In the genomic region with DNA sequence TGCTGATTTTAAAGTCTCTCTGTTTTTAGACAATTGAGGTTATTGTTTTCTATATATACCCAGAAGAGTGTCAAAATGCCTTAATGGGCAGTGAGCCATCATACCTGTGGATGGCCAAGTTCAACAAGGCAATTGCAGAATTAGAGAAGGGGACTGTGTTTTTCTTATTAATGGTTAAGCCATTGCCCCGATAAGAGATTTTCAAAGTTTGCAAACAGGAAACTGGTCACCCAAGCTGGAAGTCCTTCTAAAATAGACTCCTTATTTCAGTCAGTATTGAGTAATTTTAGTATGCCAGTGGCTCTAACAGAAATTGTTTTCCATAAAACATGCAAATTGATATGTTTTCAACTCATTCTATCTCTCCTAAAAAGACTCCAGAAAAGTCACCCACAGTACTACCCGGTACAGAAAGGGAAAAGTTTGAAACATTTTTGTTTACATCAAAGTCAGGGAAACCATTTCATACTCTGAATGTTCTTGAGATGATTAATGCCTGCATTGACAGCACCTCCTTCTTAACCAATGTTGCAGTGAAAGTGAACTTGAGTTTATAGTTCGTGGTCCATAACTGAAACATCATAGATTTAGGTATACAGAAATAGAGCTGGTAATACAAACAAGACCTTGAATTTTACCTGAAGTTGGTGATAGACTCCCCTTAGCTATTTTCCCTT, we compare ENCODE assay signal across 14 cellular contexts.
DNase-seq lines count a peak whose midpoint lies in the region; ATAC-seq and TF ChIP-seq lines count a peak whose summit lies in the region.
"Had no signal": no experiment of that assay in that cellular context is flagged by ENCODE, and none has a peak within 500 bp of the region (broad histone marks: within the 10 kb centered on the region; RNA-seq: fewer than 3 reads in every experiment).

No MANE protein-coding gene starts in this region.

- no peak overlapping the region for H3K4me3 ChIP-seq in neuronal stem cell (ENCODE audit: low read length in 2 of 2)
- H3K4me3 ChIP-seq: testis had no signal

- peaks cover 7 to 35% of the 10 kb centered on the region in 2 donors for H3K4me1 ChIP-seq in neuronal stem cell (ENCODE audit: control insufficient read depth in 2 of 2, insufficient read depth in 1 of 2, low read depth in 1 of 2, low read length in 2 of 2)

- H2AFZ ChIP-seq in neuronal stem cell (ENCODE audit: low read length) = no peak overlapping the region

- H3K36me3 ChIP-seq in neuronal stem cell (replicated peaks in 1 of 2; ENCODE audit: control insufficient read depth in 2 of 2, insufficient read depth in 2 of 2, low read length in 2 of 2) = no peaks in the 10 kb centered on the region

- no peak overlapping the region for H2BK5ac ChIP-seq in neuronal stem cell (ENCODE audit: low read length)

- no peaks in the 10 kb centered on the region for H3K9me3 Mint-ChIP-seq in glutamatergic neuron (ENCODE audit: unreplicated experiment)
- H3K9me3 Mint-ChIP-seq: activated CD4-positive, alpha-beta T cell treated with anti-CD3 and anti-CD28 coated beads, Interleukin-2, amount 10 ng/mL, durations not matched to agents 7 days and 5 days had no signal

- no peak overlapping the region for H3K18ac ChIP-seq in neuronal stem cell (ENCODE audit: low read length)

- H2BK120ac ChIP-seq in neuronal stem cell (ENCODE audit: low read depth, low read length) = no peak overlapping the region

- no peaks in the 10 kb centered on the region for H3K9me3 ChIP-seq in neuronal stem cell (replicated peaks in 1 of 2; ENCODE audit: control insufficient read depth in 2 of 2, insufficient read depth in 1 of 2, low read depth in 1 of 2, low read length in 2 of 2)
- H3K9me3 ChIP-seq: testis had no signal

- no peak overlapping the region for H3K27ac ChIP-seq in neuronal stem cell (replicated peaks; ENCODE audit: low read length)

- H2AK5ac ChIP-seq in neuronal stem cell (ENCODE audit: low read depth, low read length) = no peak overlapping the region

- no peak for TF ChIP-seq CTCF in glutamatergic neuron (IDR thresholded peaks at IDR 0.05; ENCODE audit: partially characterized antibody, unreplicated experiment)

- no peak overlapping the region for H2BK12ac ChIP-seq in neuronal stem cell (ENCODE audit: low read length)

- H3K23ac ChIP-seq in neuronal stem cell (ENCODE audit: low read depth, low read length, poor library complexity) = no peak overlapping the region

- H3K4me3 Mint-ChIP-seq in glutamatergic neuron (ENCODE audit: unreplicated experiment) = no peak overlapping the region
- H3K4me3 Mint-ChIP-seq: activated CD4-positive, alpha-beta T cell treated with anti-CD3 and anti-CD28 coated beads, Interleukin-2, amount 10 ng/mL, durations not matched to agents 7 days and 5 days; activated naive CD8-positive, alpha-beta T cell treated with anti-CD3 and anti-CD28 coated beads, Interleukin-2, amount 10 ng/mL, durations not matched to agents 7 days and 5 days had no signal

- H3K4ac ChIP-seq in neuronal stem cell (ENCODE audit: low read length) = no peak overlapping the region

- WGBS in neuronal stem cell (ENCODE audit: extremely low coverage in 2 of 2, insufficient read length in 2 of 2, insufficient replicate concordance in 1 of 2), 2 donors = no CpG with 5 or more reads among the region's 3 CpGs

- H2BK15ac ChIP-seq in neuronal stem cell (ENCODE audit: low read length) = no peak overlapping the region

- no peaks in the 10 kb centered on the region for H3K27me3 ChIP-seq in neuronal stem cell (ENCODE audit: control insufficient read depth in 3 of 3, insufficient read depth in 3 of 3, low read depth in 1 of 3, low read length in 3 of 3)
- H3K27me3 ChIP-seq: testis had no signal

- no peak overlapping the region for H4K8ac ChIP-seq in neuronal stem cell (ENCODE audit: low read depth, low read length)

- peak overlapping the region; percentile 25 for H3K27ac Mint-ChIP-seq in glutamatergic neuron (ENCODE audit: unreplicated experiment)
- H3K27ac Mint-ChIP-seq: activated CD4-positive, alpha-beta T cell treated with anti-CD3 and anti-CD28 coated beads, Interleukin-2, amount 10 ng/mL, durations not matched to agents 7 days and 5 days; activated naive CD8-positive, alpha-beta T cell treated with anti-CD3 and anti-CD28 coated beads, Interleukin-2, amount 10 ng/mL, durations not matched to agents 7 days and 5 days had no signal

- peaks cover 20% of the 10 kb centered on the region for H3K4me1 Mint-ChIP-seq in glutamatergic neuron (ENCODE audit: low read depth, unreplicated experiment)
- H3K4me1 Mint-ChIP-seq: activated CD4-positive, alpha-beta T cell treated with anti-CD3 and anti-CD28 coated beads, Interleukin-2, amount 10 ng/mL, durations not matched to agents 7 days and 5 days; activated naive CD8-positive, alpha-beta T cell treated with anti-CD3 and anti-CD28 coated beads, Interleukin-2, amount 10 ng/mL, durations not matched to agents 7 days and 5 days had no signal

- no peak overlapping the region for H3K9ac ChIP-seq in neuronal stem cell (ENCODE audit: low read depth, low read length, poor library complexity)

- no peaks in the 10 kb centered on the region for H3K36me3 Mint-ChIP-seq in glutamatergic neuron (ENCODE audit: unreplicated experiment)
- H3K36me3 Mint-ChIP-seq: activated naive CD8-positive, alpha-beta T cell treated with anti-CD3 and anti-CD28 coated beads, Interleukin-2, amount 10 ng/mL, durations not matched to agents 7 days and 5 days had no signal

- no peaks in the 10 kb centered on the region for H3K79me1 ChIP-seq in neuronal stem cell (ENCODE audit: low read depth, low read length)

- DNase-seq in glutamatergic neuron = no peak
- DNase-seq in neuronal stem cell (ENCODE audit: low spot score) = no peak
- no peak for DNase-seq in stimulated activated CD4-positive, alpha-beta T cell treated with anti-CD3 and anti-CD28 coated beads, Interleukin-1b, Interleukin-23, amount 100 ng/mL, for 48 hours
- no peak for DNase-seq in RPMI8226
- DNase-seq: activated CD4-positive, alpha-beta T cell treated with anti-CD3 and anti-CD28 coated beads, Interleukin-2, amount 10 ng/mL, durations not matched to agents 7 days and 5 days; activated naive CD8-positive, alpha-beta T cell treated with anti-CD3 and anti-CD28 coated beads, Interleukin-2, amount 10 ng/mL, durations not matched to agents 7 days and 5 days; erythroblast; NCI-H510A; stimulated activated CD4-positive, alpha-beta T cell treated with anti-CD3 and anti-CD28 coated beads, Interleukin-4, amount 100 ng/mL, for 24 hours; testis had no signal

- H3K27me3 Mint-ChIP-seq in glutamatergic neuron (ENCODE audit: unreplicated experiment) = no peaks in the 10 kb centered on the region

- no peak overlapping the region for H3K4me2 ChIP-seq in neuronal stem cell (ENCODE audit: insufficient read depth, low read length, poor library complexity, severe bottlenecking)

- ATAC-seq in GM18498 (IDR thresholded peaks at IDR 0.05; ENCODE audit: unreplicated experiment) = peak; percentile 56
- peak; percentile 59 for ATAC-seq in GM21423 (IDR thresholded peaks at IDR 0.05; ENCODE audit: unreplicated experiment)
- peak; percentile 65 for ATAC-seq in HG03175 (IDR thresholded peaks at IDR 0.05; ENCODE audit: unreplicated experiment)
- no peak for ATAC-seq in esophagus mucosa

- no peak overlapping the region for H3K14ac ChIP-seq in neuronal stem cell (ENCODE audit: low read length)

- no peak overlapping the region for H4K91ac ChIP-seq in neuronal stem cell (ENCODE audit: low read depth, low read length, poor library complexity)
